ENCODE assay signal across 10 cellular contexts in the genomic region with DNA sequence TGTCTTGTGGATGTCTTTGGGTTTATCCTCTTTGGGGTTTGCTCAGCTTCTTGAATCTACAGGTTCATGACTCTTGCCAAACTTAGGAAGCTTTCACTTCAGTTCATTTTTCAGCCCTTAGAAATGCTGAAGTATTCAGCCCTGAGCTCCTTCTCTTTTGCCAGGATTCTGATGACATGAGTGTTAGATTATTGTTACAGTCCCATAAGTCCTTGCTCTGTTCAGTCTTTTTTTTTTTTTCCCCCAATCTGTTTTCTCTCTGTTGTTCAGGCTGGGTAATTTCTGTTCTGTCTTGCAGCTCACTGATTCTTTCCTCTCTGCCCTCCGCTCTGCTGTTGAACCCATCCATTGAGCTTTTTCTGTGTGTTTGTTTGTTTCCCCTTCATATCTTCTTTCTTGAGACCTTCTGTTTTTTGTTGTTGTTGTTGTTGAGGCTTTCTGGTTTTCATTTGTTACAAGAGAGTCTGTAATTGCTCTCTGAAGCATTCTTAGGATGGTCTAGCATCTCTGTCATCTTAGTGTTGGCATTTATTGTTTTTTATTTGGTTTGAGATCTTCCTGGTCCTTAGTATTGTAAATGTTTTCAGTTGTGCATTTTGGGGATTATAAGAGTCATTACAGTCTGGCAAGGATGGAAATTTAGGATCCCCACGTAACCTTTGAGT. TPM values are rescaled to one million over a fixed set of nuclear protein-coding genes. Genes with fewer than 3 reads are reported as not detected.
DNase-seq lines count a peak whose midpoint lies in the region; ATAC-seq and TF ChIP-seq lines count a peak whose summit lies in the region.
"Had no signal": no experiment of that assay in that cellular context is flagged by ENCODE, and none has a peak within 500 bp of the region (broad histone marks: within the 10 kb centered on the region; RNA-seq: fewer than 3 reads in every experiment).

No MANE protein-coding gene starts in this region.

- ATAC-seq in HG03457 (IDR thresholded peaks at IDR 0.05; ENCODE audit: unreplicated experiment) (no peak), HG03097 (IDR thresholded peaks at IDR 0.05; ENCODE audit: low FRiP score, unreplicated experiment) (no peak), HG03025 (IDR thresholded peaks at IDR 0.05; ENCODE audit: low FRiP score, unreplicated experiment) (no peak)
- ATAC-seq: body of pancreas had no signal

- TF ChIP-seq CTCF in AG10803 (conservative IDR thresholded peaks at IDR 0.05; ENCODE audit: low read length) (no peak), osteoblast (IDR thresholded peaks at IDR 0.05; ENCODE audit: extremely low read depth, low read depth, low read length) (no peak)

- peaks cover 43% of the 10 kb centered on the region for H3K4me1 ChIP-seq in osteoblast (ENCODE audit: insufficient read depth, low read length)

- no peaks in the 10 kb centered on the region for H3K27me3 ChIP-seq in osteoblast (ENCODE audit: insufficient read depth, low read length)
- H3K27me3 ChIP-seq: body of pancreas had no signal

- H3K79me2 ChIP-seq in osteoblast (ENCODE audit: insufficient read depth, low read length): peaks cover 93% of the 10 kb centered on the region

- H3K4me3 ChIP-seq in AG10803 (ENCODE audit: low read length): peak overlapping the region; percentile 43
- H3K4me3 ChIP-seq in osteoblast (ENCODE audit: insufficient read depth, low read length): peak overlapping the region; percentile 25
- H3K4me3 ChIP-seq: body of pancreas had no signal

- H3K36me3 ChIP-seq in osteoblast (ENCODE audit: insufficient read depth, low read length): no peaks in the 10 kb centered on the region

- H4K20me1 ChIP-seq in osteoblast (ENCODE audit: insufficient read depth, low read length): peaks cover 23% of the 10 kb centered on the region

- peak overlapping the region; percentile 45 for H2AFZ ChIP-seq in osteoblast (ENCODE audit: low read length)

- H3K4me2 ChIP-seq in osteoblast (ENCODE audit: insufficient read depth, low read length): peak overlapping the region; percentile 78

- peak; percentile 93 for DNase-seq in AG10803 (ENCODE audit: low read depth)
- DNase-seq in RPMI7951 (ENCODE audit: low read depth): peak; percentile 21
- DNase-seq in fibroblast of gingiva (ENCODE audit: low read depth): peak; percentile 81
- peak; percentile 77 for DNase-seq in osteoblast (ENCODE audit: insufficient read length, low spot score, missing footprints)
- DNase-seq in iPS-NIHi11 (ENCODE audit: low spot score): no peak
- DNase-seq: body of pancreas, NCI-H187 had no signal

- no peaks in the 10 kb centered on the region for H3K9me3 ChIP-seq in osteoblast (ENCODE audit: low read depth, low read length)
- H3K9me3 ChIP-seq: body of pancreas had no signal

- H3K27ac ChIP-seq in osteoblast (ENCODE audit: low read depth, low read length): peak overlapping the region; percentile 82
- H3K27ac ChIP-seq: body of pancreas had no signal

RNA-seq across cellular contexts. Expression of gene LRCH3, which starts 18.4 kb away (rescaled TPM):
- 19.9 and 298 TPM in 2 replicates for total RNA-seq in RPMI7951 (2014; rRNA removed; shearing (Covaris generic))
- 61.9 and 91.6 TPM in 2 replicates for total RNA-seq in osteoblast

RNA-seq across cellular contexts. Expression of gene FYTTD1, which starts 59.8 kb away (rescaled TPM):
- 72.6 and 77.9 TPM in 2 replicates for total RNA-seq in RPMI7951 (2014; rRNA removed; shearing (Covaris generic))
- total RNA-seq in osteoblast: 41.3 and 42.0 TPM in 2 replicates
